In the genomic region with DNA sequence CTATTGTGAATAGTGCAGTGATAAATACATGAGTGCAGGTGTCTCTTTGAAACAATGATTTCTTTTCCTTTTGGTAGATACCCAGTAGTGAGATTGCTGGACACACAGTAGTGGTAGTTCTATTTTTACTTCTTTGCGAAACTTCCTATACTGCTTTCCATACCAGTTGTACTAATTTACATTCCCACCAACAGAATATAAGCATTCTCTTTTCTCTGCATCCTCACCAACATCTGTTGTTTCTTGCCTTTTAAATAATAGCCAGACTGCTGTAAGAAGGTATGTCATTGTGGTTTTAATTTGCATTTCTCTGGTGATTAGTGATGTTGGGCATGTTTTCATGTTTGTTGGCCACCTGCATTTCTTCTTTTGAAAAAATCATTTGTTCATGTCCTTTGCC, we compare ENCODE assay signal across 1 cellular context.
TF ChIP-seq lines count a peak whose summit lies in the region.

No MANE protein-coding gene starts in this region.

TF ChIP-seq in WTC11, 78 proteins besides CTCF, POLR2A, EP300 and RAD21 (continued from another document):
- TF ChIP-seq, protein P1, sequence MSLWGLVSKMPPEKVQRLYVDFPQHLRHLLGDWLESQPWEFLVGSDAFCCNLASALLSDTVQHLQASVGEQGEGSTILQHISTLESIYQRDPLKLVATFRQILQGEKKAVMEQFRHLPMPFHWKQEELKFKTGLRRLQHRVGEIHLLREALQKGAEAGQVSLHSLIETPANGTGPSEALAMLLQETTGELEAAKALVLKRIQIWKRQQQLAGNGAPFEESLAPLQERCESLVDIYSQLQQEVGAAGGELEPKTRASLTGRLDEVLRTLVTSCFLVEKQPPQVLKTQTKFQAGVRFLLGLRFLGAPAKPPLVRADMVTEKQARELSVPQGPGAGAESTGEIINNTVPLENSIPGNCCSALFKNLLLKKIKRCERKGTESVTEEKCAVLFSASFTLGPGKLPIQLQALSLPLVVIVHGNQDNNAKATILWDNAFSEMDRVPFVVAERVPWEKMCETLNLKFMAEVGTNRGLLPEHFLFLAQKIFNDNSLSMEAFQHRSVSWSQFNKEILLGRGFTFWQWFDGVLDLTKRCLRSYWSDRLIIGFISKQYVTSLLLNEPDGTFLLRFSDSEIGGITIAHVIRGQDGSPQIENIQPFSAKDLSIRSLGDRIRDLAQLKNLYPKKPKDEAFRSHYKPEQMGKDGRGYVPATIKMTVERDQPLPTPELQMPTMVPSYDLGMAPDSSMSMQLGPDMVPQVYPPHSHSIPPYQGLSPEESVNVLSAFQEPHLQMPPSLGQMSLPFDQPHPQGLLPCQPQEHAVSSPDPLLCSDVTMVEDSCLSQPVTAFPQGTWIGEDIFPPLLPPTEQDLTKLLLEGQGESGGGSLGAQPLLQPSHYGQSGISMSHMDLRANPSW (CRISPR knock-in tag; conservative IDR thresholded peaks at IDR 0.05; ENCODE audit: low read depth), result no peak
- no peak for TF ChIP-seq TCF7 (CRISPR knock-in tag; IDR thresholded peaks at IDR 0.05; ENCODE audit: low read depth)
